Comparison of ENCODE assay signal across 17 cellular contexts in genomic region chr7:16235152-16235526, GRCh38.
DNase-seq lines count a peak whose midpoint lies in the region; ATAC-seq, FAIRE-seq and TF ChIP-seq lines count a peak whose summit lies in the region.
"Had no signal": no experiment of that assay in that cellular context is flagged by ENCODE, and none has a peak within 500 bp of the region (broad histone marks: within the 10 kb centered on the region; RNA-seq: fewer than 3 reads in every experiment).

No MANE protein-coding gene starts in this region.

- H3K4me3 ChIP-seq in left ventricle myocardium inferior: no peak overlapping the region
- H3K4me3 ChIP-seq in right cardiac atrium (ENCODE audit: low read length): no peak overlapping the region
- no peak overlapping the region for H3K4me3 ChIP-seq in Loucy (ENCODE audit: low read length, poor library complexity, severe bottlenecking)
- H3K4me3 ChIP-seq in OCI-LY7 (ENCODE audit: low read depth, low read length, poor library complexity, severe bottlenecking): no peak overlapping the region
- H3K4me3 ChIP-seq: BLaER1 treated with 17β-estradiol and CSF1 and Interleukin-3, amounts not matched to agents 10 nM and 100 nM; GM23248 had no signal

- H3K36me3 ChIP-seq in left ventricle myocardium inferior (peaks cover 14% of the 10 kb centered on the region), Loucy (ENCODE audit: insufficient read depth, low read length) (no peaks in the 10 kb centered on the region), OCI-LY7 (ENCODE audit: insufficient read depth, low read length) (no peaks in the 10 kb centered on the region)
- H3K36me3 ChIP-seq: BLaER1 treated with 17β-estradiol and CSF1 and Interleukin-3, amounts not matched to agents 10 nM and 100 nM had no signal

- intact Hi-C loops in left ventricle myocardium inferior (cut with micrococcal nuclease): no loop called here
- intact Hi-C loops in right cardiac atrium (cut with DNase I): no loop called here
- intact Hi-C loops in OCI-LY7 (cut with micrococcal nuclease; ENCODE audit: unreplicated experiment): no loop called here

- H3K79me2 ChIP-seq in Loucy (ENCODE audit: insufficient read depth, low read length): no peaks in the 10 kb centered on the region
- H3K79me2 ChIP-seq in OCI-LY7 (ENCODE audit: insufficient read depth, low read depth, low read length): no peaks in the 10 kb centered on the region

- TF ChIP-seq CTCF in left ventricle myocardium inferior (IDR thresholded peaks at IDR 0.05; ENCODE audit: borderline replicate concordance) (no peak), Loucy (conservative IDR thresholded peaks at IDR 0.05; ENCODE audit: low read length) (no peak), foreskin keratinocyte (conservative IDR thresholded peaks at IDR 0.05) (no peak), OCI-LY7 (conservative IDR thresholded peaks at IDR 0.05; ENCODE audit: low read length) (no peak)

- CTCF ChIA-PET in OCI-LY7 (lab: Charles Lee; ENCODE audit: unreplicated experiment): no interaction called here

- H3K9me2 ChIP-seq in Loucy (replicated peaks; ENCODE audit: low read depth, low read length) (no peaks in the 10 kb centered on the region), OCI-LY7 (ENCODE audit: insufficient read depth, low read length) (no peaks in the 10 kb centered on the region)

- no peaks in the 10 kb centered on the region for H3F3A ChIP-seq in Loucy (ENCODE audit: low read depth)

- H3K27ac ChIP-seq in left ventricle myocardium inferior (replicated peaks): peak overlapping the region; percentile 48
- no peak overlapping the region for H3K27ac ChIP-seq in right cardiac atrium (ENCODE audit: low read length)
- H3K27ac ChIP-seq in foreskin keratinocyte: no peak overlapping the region
- no peak overlapping the region for H3K27ac ChIP-seq in OCI-LY7 (ENCODE audit: low read depth, low read length, poor library complexity, severe bottlenecking)
- H3K27ac ChIP-seq: BLaER1 treated with 17β-estradiol and CSF1 and Interleukin-3, amounts not matched to agents 10 nM and 100 nM; GM23248; HL-60 had no signal

- H3K9me3 ChIP-seq in left ventricle myocardium inferior (replicated peaks): peaks cover 30% of the 10 kb centered on the region
- peaks cover 2% of the 10 kb centered on the region for H3K9me3 ChIP-seq in right cardiac atrium (ENCODE audit: control insufficient read depth, low read length)
- H3K9me3 ChIP-seq in Loucy (ENCODE audit: insufficient read depth, low read depth, low read length): peaks cover 23% of the 10 kb centered on the region; the same call in 1 of the 2 replicates
- H3K9me3 ChIP-seq in OCI-LY7 (ENCODE audit: low read length): no peaks in the 10 kb centered on the region

- H4K20me1 ChIP-seq in Loucy (ENCODE audit: insufficient read depth, low read length, poor library complexity, severe bottlenecking): no peaks in the 10 kb centered on the region
- no peaks in the 10 kb centered on the region for H4K20me1 ChIP-seq in OCI-LY7 (ENCODE audit: insufficient read depth, low read length)
- H4K20me1 ChIP-seq: BLaER1 treated with 17β-estradiol and CSF1 and Interleukin-3, amounts not matched to agents 10 nM and 100 nM had no signal

- DNase-seq in left ventricle myocardium inferior (no peak), right cardiac atrium (no peak), foreskin keratinocyte (peak in 1 of 2 donors; percentile 20), nucleus accumbens (lab: John Stamatoyannopoulos, UW) (no peak), OCI-LY7 (ENCODE audit: low spot score) (no peak), urothelium cell line (ENCODE audit: low spot score) (no peak)
- DNase-seq: CD8-positive, alpha-beta T cell; DMS 273 treated with DMSO at 0.1 percent for 48 hours; DMS53; DND-41; GM23248; HCEC 1CT had no signal

- WGBS in right cardiac atrium: 77% methylated on average over 2 of the region's 2 CpGs

- H2AFZ ChIP-seq in Loucy (ENCODE audit: low read length): peak overlapping the region; percentile 60
- no peak overlapping the region for H2AFZ ChIP-seq in OCI-LY7 (ENCODE audit: low read length)
- H2AFZ ChIP-seq: GM23248 had no signal

- no TSS peak for BruUV-seq in OCI-LY7 (replicated peaks; lab: Mats Ljungman, UMichigan)

- ATAC-seq in right cardiac atrium (no peak), foreskin keratinocyte (peak; percentile 50)
- ATAC-seq: CD8-positive, alpha-beta T cell had no signal

- H3K4me1 ChIP-seq in left ventricle myocardium inferior (peaks cover 14% of the 10 kb centered on the region), right cardiac atrium (ENCODE audit: control insufficient read depth, insufficient read depth, low read length) (peaks cover 1% of the 10 kb centered on the region), Loucy (ENCODE audit: insufficient read depth, low read length, poor library complexity, severe bottlenecking) (peaks cover 22% of the 10 kb centered on the region), foreskin keratinocyte (no peaks in the 10 kb centered on the region), OCI-LY7 (ENCODE audit: insufficient read depth, low read length, poor library complexity, severe bottlenecking) (no peaks in the 10 kb centered on the region)
- H3K4me1 ChIP-seq: BLaER1 treated with 17β-estradiol and CSF1 and Interleukin-3, amounts not matched to agents 10 nM and 100 nM had no signal

- H3K9ac ChIP-seq in Loucy (ENCODE audit: low read depth, low read length, poor library complexity, severe bottlenecking): no peak overlapping the region
- H3K9ac ChIP-seq: BLaER1 treated with 17β-estradiol and CSF1 and Interleukin-3, amounts not matched to agents 10 nM and 100 nM; GM23248 had no signal

- no peak for FAIRE-seq in urothelium cell line (lab: Jason Lieb, UNC)
- FAIRE-seq: G401.6, GM12891 had no signal

- POLR2A ChIA-PET in OCI-LY7 (lab: Charles Lee): no interaction called here

- peak overlapping the region; percentile 37 for H3K4me2 ChIP-seq in Loucy (ENCODE audit: low read depth, low read length, poor library complexity, severe bottlenecking)
- H3K4me2 ChIP-seq in OCI-LY7 (ENCODE audit: low read length): no peak overlapping the region
- H3K4me2 ChIP-seq: BLaER1 treated with 17β-estradiol and CSF1 and Interleukin-3, amounts not matched to agents 10 nM and 100 nM had no signal

- no peaks in the 10 kb centered on the region for H3K27me3 ChIP-seq in left ventricle myocardium inferior (ENCODE audit: low read depth)
- H3K27me3 ChIP-seq in right cardiac atrium (ENCODE audit: control insufficient read depth, insufficient read depth): no peaks in the 10 kb centered on the region
- no peaks in the 10 kb centered on the region for H3K27me3 ChIP-seq in Loucy (ENCODE audit: insufficient read depth, low read length, poor library complexity, severe bottlenecking)
- H3K27me3 ChIP-seq in foreskin keratinocyte: no peaks in the 10 kb centered on the region
- H3K27me3 ChIP-seq: BLaER1 treated with 17β-estradiol and CSF1 and Interleukin-3, amounts not matched to agents 10 nM and 100 nM had no signal
